ENCODE assay signal across 8 cellular contexts in the genomic region with DNA sequence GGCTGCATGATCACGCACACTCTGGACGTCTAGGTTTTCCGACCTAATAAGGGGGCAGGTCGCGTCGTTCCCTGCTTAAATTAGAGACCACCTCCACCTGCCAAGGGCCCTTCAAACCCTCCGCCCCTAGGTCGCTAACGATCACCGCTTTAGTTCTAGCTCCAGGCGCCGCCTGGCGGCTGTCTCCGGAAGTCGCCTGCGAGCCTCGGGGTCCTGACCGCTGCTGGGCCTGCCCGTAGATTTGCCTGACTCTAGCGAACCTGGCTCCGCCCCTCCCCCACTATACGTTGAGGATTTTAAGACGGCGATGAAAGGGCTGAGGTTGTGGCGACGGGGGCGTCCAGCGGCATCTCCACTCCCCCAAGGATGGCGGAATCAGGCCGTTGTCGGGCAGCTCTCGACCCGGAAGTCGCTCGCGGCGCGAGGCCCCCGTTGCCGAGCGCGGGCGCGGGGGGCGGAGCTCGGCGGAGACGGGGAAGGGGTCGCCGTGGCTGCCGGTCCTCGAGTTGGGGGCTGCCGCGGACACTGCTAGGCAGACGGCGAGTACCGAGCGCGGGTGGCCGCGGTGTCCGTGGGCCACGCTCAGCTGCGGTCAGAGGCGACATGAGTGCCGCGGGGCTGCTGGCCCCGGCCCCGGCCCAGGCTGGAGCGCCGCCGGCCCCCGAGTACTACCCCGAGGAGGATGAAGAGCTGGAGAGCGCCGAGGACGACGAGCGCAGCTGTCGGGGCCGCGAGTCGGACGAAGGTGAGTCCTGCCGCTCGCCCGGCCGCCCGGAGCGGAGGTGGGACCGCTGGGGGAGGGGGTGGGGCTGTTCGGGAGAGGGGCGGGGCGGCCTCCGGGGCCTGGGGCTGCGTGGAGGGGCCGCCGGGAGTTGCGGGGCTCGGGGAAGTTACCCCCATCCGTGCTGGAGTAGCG. TPM values are rescaled to one million over a fixed set of nuclear protein-coding genes. Genes with fewer than 3 reads are reported as not detected.
A peak's percentile ranks its signal among the peaks of the same experiment; 100 is the strongest.
DNase-seq lines count a peak whose midpoint lies in the region; FAIRE-seq and TF ChIP-seq lines count a peak whose summit lies in the region.

A gene with protein sequence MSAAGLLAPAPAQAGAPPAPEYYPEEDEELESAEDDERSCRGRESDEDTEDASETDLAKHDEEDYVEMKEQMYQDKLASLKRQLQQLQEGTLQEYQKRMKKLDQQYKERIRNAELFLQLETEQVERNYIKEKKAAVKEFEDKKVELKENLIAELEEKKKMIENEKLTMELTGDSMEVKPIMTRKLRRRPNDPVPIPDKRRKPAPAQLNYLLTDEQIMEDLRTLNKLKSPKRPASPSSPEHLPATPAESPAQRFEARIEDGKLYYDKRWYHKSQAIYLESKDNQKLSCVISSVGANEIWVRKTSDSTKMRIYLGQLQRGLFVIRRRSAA (plus strand): TSS at position 467 of the 916 bp plus-strand sequence. CDS start 137 bp downstream, at position 604.

- peak within 1 kb of the TSS; percentile 97 for H3K4me3 Mint-ChIP-seq in mesothelial cell of epicardium

- H3K27me3 ChIP-seq in endothelial cell of umbilical vein (ENCODE audit: control insufficient read depth in 2 of 2, insufficient read depth in 2 of 2, low read length in 2 of 2) = no peaks in the 10 kb centered on the region

- no peaks in the 10 kb centered on the region for H3K9me3 ChIP-seq in endothelial cell of umbilical vein (replicated peaks; ENCODE audit: control insufficient read depth, insufficient read depth, low read length)

- H3K79me2 ChIP-seq in endothelial cell of umbilical vein (ENCODE audit: control insufficient read depth, insufficient read depth, low read length) = peaks cover 42% of the 10 kb centered on the region

- CTCF ChIA-PET in endothelial cell of umbilical vein (lab: Charles Lee) = interaction anchor here (0.6 to 7.1 kb wide), 55 partner anchors 8 to 1291 kb away, joined by 3 to 262 read pairs (median 6); a partner anchor contains a TSS

- peaks cover 7% of the 10 kb centered on the region for H3K27me3 Mint-ChIP-seq in mesothelial cell of epicardium (ENCODE audit: low read depth)

- FAIRE-seq in endothelial cell of umbilical vein (lab: Jason Lieb, UNC) = peak; percentile 86

- peaks cover 16% of the 10 kb centered on the region for H3K4me1 ChIP-seq in endothelial cell of umbilical vein (ENCODE audit: control insufficient read depth, extremely low read depth, insufficient read depth, low read length)

- peak within 1 kb of the TSS; percentile 86 for H3K27ac ChIP-seq in endothelial cell of umbilical vein (ENCODE audit: insufficient read depth, low read depth, low read length)

- POLR2A ChIA-PET in endothelial cell of umbilical vein (lab: Charles Lee) = interaction anchor here (0.5 to 1.2 kb wide), 3 partner anchors 17 to 1709 kb away, joined by 3 to 4 read pairs (median 3); no protein-coding TSS in a partner anchor

- peak; percentile 61 for DNase-seq in A172 (ENCODE audit: low spot score)
- DNase-seq in HuH-7.5 (ENCODE audit: low spot score) = peak; percentile 78
- peak; percentile 94 for DNase-seq in OCI-M1 (lab: John Stamatoyannopoulos, UW)
- DNase-seq in activated T-cell treated with anti-CD3 and anti-CD28 coated beads for 24 hours (ENCODE audit: low read depth) = peak; percentile 90
- DNase-seq in endothelial cell of umbilical vein (ENCODE audit: low read depth, low spot score) = peak; percentile 89
- peak; percentile 82 to 96 for DNase-seq in mesothelial cell of epicardium (ENCODE audit: low spot score in 2 of 2, unreplicated experiment in 2 of 2)
- peak; percentile 80 to 84 for DNase-seq in stimulated activated CD8-positive, alpha-beta memory T cell treated with anti-CD3 and anti-CD28 coated beads, Interleukin-15, amount 100 ng/mL, for 4 hours (ENCODE audit: low read depth in 2 of 2)

- intact Hi-C loops in endothelial cell of umbilical vein (cut with micrococcal nuclease) = loop anchor here (1.0 to 10.0 kb wide), 6 partner anchors 194 to 692 kb away; a partner anchor contains a TSS

- H3K36me3 ChIP-seq in endothelial cell of umbilical vein (ENCODE audit: control insufficient read depth in 2 of 2, extremely low read depth in 1 of 2, insufficient read depth in 2 of 2, low read length in 2 of 2) = peaks cover 4 to 7% of the 10 kb centered on the region in 2 experiments

- H3K4me1 Mint-ChIP-seq in mesothelial cell of epicardium = peaks cover 33% of the 10 kb centered on the region

- TF ChIP-seq POLR2A in GM18526 (IDR thresholded peaks at IDR 0.05; ENCODE audit: extremely low read depth, insufficient read length) (peak; percentile 39), endothelial cell of umbilical vein (IDR thresholded peaks at IDR 0.05; ENCODE audit: low read depth, low read length) (no peak)

- BruUV-seq in endothelial cell of umbilical vein (replicated peaks; lab: Mats Ljungman, UMichigan) = no TSS peak

- peaks cover 8% of the 10 kb centered on the region for H3K36me3 Mint-ChIP-seq in mesothelial cell of epicardium

- peak within 1 kb of the TSS; percentile 98 for H3K4me2 ChIP-seq in endothelial cell of umbilical vein (ENCODE audit: insufficient read depth, low read length)

- peak within 1 kb of the TSS; percentile 78 for H2AFZ ChIP-seq in endothelial cell of umbilical vein (ENCODE audit: low read depth, low read length)

- peak within 1 kb of the TSS; percentile 80 to 94 (median 92) for H3K4me3 ChIP-seq in endothelial cell of umbilical vein (replicated peaks in 1 of 3; ENCODE audit: insufficient read depth in 1 of 3, low read depth in 1 of 3, low read length in 3 of 3)

- peak; percentile 97 to 98 for TF ChIP-seq CTCF in endothelial cell of umbilical vein (IDR thresholded peaks at IDR 0.05; ENCODE audit: extremely low read depth in 1 of 2, insufficient read depth in 1 of 2, low read depth in 1 of 2, low read length in 2 of 2)
- peak; percentile 97 for TF ChIP-seq CTCF in mesothelial cell of epicardium (IDR thresholded peaks at IDR 0.05; ENCODE audit: unreplicated experiment)

- H3K9me1 ChIP-seq in endothelial cell of umbilical vein (replicated peaks; ENCODE audit: control insufficient read depth, extremely low read depth, insufficient read depth, low read length) = no peaks in the 10 kb centered on the region

- H3K9ac ChIP-seq in endothelial cell of umbilical vein (replicated peaks; ENCODE audit: extremely low read depth, insufficient read depth, low read length) = peak within 1 kb of the TSS; percentile 86

- no peaks in the 10 kb centered on the region for H4K20me1 ChIP-seq in endothelial cell of umbilical vein (replicated peaks; ENCODE audit: control insufficient read depth, extremely low read depth, insufficient read depth, low read length)

- dilution Hi-C loops in endothelial cell of umbilical vein (cut with MboI; ENCODE audit: extremely low pct_ligation_motif_present, low sequenced_read_pairs) = no loop called here

- no peaks in the 10 kb centered on the region for H3K9me3 Mint-ChIP-seq in mesothelial cell of epicardium

- peak within 1 kb of the TSS; percentile 99 for H3K27ac Mint-ChIP-seq in mesothelial cell of epicardium

TF ChIP-seq in endothelial cell of umbilical vein, 7 proteins besides CTCF, POLR2A, EP300 and RAD21:
- TF ChIP-seq, protein P1, sequence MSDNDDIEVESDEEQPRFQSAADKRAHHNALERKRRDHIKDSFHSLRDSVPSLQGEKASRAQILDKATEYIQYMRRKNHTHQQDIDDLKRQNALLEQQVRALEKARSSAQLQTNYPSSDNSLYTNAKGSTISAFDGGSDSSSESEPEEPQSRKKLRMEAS (IDR thresholded peaks at IDR 0.05; ENCODE audit: insufficient read depth, insufficient read length) = peak; percentile 65
- TF ChIP-seq JUN (IDR thresholded peaks at IDR 0.05; ENCODE audit: borderline replicate concordance, insufficient read depth, insufficient read length, low read depth) (no peak), FOS (IDR thresholded peaks at IDR 0.05; ENCODE audit: borderline replicate concordance, insufficient read depth, low read length) (no peak), EZH2 (IDR thresholded peaks at IDR 0.05; ENCODE audit: borderline replicate concordance, low read depth, low read length, severe bottlenecking) (no peak), MYC (IDR thresholded peaks at IDR 0.05; ENCODE audit: low read depth, low read length) (no peak), POLR2AphosphoS5 (IDR thresholded peaks at IDR 0.05; ENCODE audit: insufficient read depth, low read depth, low read length) (peak; percentile 39), GATA2 (IDR thresholded peaks at IDR 0.05; ENCODE audit: insufficient read depth, insufficient read length, low read depth, low read length) (no peak)

RNA-seq across cellular contexts. Expression of the gene that starts here (rescaled TPM):
- total RNA-seq in A172 (2014; rRNA removed; shearing (Covaris generic)) = 26.5 and 56.3 TPM in 2 replicates
- total RNA-seq in endothelial cell of umbilical vein (25.6 and 27.4 TPM in 2 replicates), mesothelial cell of epicardium (42.2 to 44.6 TPM (median 43.3 TPM) in 3 replicates)
- polyA plus RNA-seq in endothelial cell of umbilical vein = 14.3 and 16.9 TPM in 2 replicates
- 10.6 and 11.7 TPM in 2 replicates for polyA plus RNA-seq in endothelial cell of umbilical vein (2011; cell fraction: cytosol; rRNA removed)
- 39.6 and 53.1 TPM in 2 replicates for polyA plus RNA-seq in endothelial cell of umbilical vein (2011; cell fraction: nucleus; rRNA removed)
- polyA plus RNA-seq in endothelial cell of umbilical vein (2012) = 15.9 and 17.1 TPM in 2 replicates
- polyA minus RNA-seq in endothelial cell of umbilical vein = 36.2 and 38.4 TPM in 2 replicates
- 13.4 TPM for polyA minus RNA-seq in endothelial cell of umbilical vein (2011; cell fraction: cytosol; rRNA and poly(A)+ RNA removed)
- polyA minus RNA-seq in endothelial cell of umbilical vein (2011; cell fraction: nucleus; rRNA and poly(A)+ RNA removed) = 34.2 and 42.4 TPM in 2 replicates

Comparison
In these comparisons a context has a peak if more than half of its experiments do, and no peak if none do; other contexts are left out.
1. Peak in every context shown above with its lines: DNase-seq, H3K4me3 ChIP-seq and H3K27ac ChIP-seq.